Comparison of ENCODE assay signal across 15 cellular contexts in genomic region chr14:90536092-90536491, GRCh38.
DNase-seq lines count a peak whose midpoint lies in the region; ATAC-seq and TF ChIP-seq lines count a peak whose summit lies in the region.
"Had no signal": no experiment of that assay in that cellular context is flagged by ENCODE, and none has a peak within 500 bp of the region (broad histone marks: within the 10 kb centered on the region; RNA-seq: fewer than 3 reads in every experiment).

No MANE protein-coding gene starts in this region.

- H3K36me3 ChIP-seq in Caco-2 (ENCODE audit: control insufficient read depth, insufficient read depth, low read length) (no peaks in the 10 kb centered on the region), neural progenitor cell (no peaks in the 10 kb centered on the region)
- H3K36me3 ChIP-seq in naive thymus-derived CD4-positive, alpha-beta T cell (ENCODE audit: control insufficient read depth in 2 of 3, insufficient read depth in 3 of 3, low read length in 3 of 3) = no peaks in the 10 kb centered on the region
- H3K36me3 ChIP-seq: BE2C had no signal

- DNase-seq in Caco-2 (no peak), RWPE1 (ENCODE audit: low spot score) (no peak), fibroblast of villous mesenchyme (ENCODE audit: low read depth) (peak; percentile 20), neural progenitor cell (ENCODE audit: low spot score) (no peak), T-helper 17 cell (no peak)
- DNase-seq in activated CD8-positive, alpha-beta memory T cell treated with anti-CD3 and anti-CD28 coated beads for 24 hours = no peak
- DNase-seq in naive thymus-derived CD4-positive, alpha-beta T cell = no peak
- DNase-seq: BE2C; effector CD4-positive, alpha-beta T cell; GDM1; HFFc6; NCI-H146 had no signal

- peak overlapping the region; percentile 24 for H3K27ac Mint-ChIP-seq in Caco-2 (ENCODE audit: unreplicated experiment)
- peak overlapping the region; percentile 58 for H3K27ac Mint-ChIP-seq in neural progenitor cell
- no peak overlapping the region for H3K27ac Mint-ChIP-seq in T-helper 17 cell
- no peak overlapping the region for H3K27ac Mint-ChIP-seq in naive thymus-derived CD4-positive, alpha-beta T cell
- H3K27ac Mint-ChIP-seq: HFFc6 had no signal

- H3K9ac ChIP-seq in neural progenitor cell = no peak overlapping the region

- H3K4me2 ChIP-seq in neural progenitor cell = no peak overlapping the region

- H3K4me3 Mint-ChIP-seq in Caco-2 (ENCODE audit: unreplicated experiment) = no peak overlapping the region
- no peak overlapping the region for H3K4me3 Mint-ChIP-seq in neural progenitor cell
- no peak overlapping the region for H3K4me3 Mint-ChIP-seq in T-helper 17 cell
- H3K4me3 Mint-ChIP-seq in naive thymus-derived CD4-positive, alpha-beta T cell = no peak overlapping the region
- H3K4me3 Mint-ChIP-seq: HFFc6 had no signal

- intact Hi-C loops in Caco-2 (cut with micrococcal nuclease; ENCODE audit: unreplicated experiment) = no loop called here
- intact Hi-C loops in naive thymus-derived CD4-positive, alpha-beta T cell (cut with micrococcal nuclease) = no loop called here

- H3K4me1 Mint-ChIP-seq in Caco-2 (ENCODE audit: low read depth, unreplicated experiment) = no peaks in the 10 kb centered on the region
- peaks cover 26% of the 10 kb centered on the region for H3K4me1 Mint-ChIP-seq in neural progenitor cell
- peaks cover 18% of the 10 kb centered on the region for H3K4me1 Mint-ChIP-seq in T-helper 17 cell
- H3K4me1 Mint-ChIP-seq in naive thymus-derived CD4-positive, alpha-beta T cell = peaks cover 0 to 3% (median 0%) of the 10 kb centered on the region in 7 donors

- no peaks in the 10 kb centered on the region for H3K9me3 ChIP-seq in Caco-2
- no peaks in the 10 kb centered on the region for H3K9me3 ChIP-seq in neural progenitor cell (ENCODE audit: low read depth)
- H3K9me3 ChIP-seq in T-helper 17 cell (ENCODE audit: control insufficient read depth, low read length, poor library complexity, severe bottlenecking) = no peaks in the 10 kb centered on the region
- H3K9me3 ChIP-seq in naive thymus-derived CD4-positive, alpha-beta T cell (ENCODE audit: control insufficient read depth in 2 of 3, low read length in 3 of 3) = no peaks in the 10 kb centered on the region
- H3K9me3 ChIP-seq: BE2C had no signal

- POLR2A ChIA-PET in Caco-2 (lab: Charles Lee) (no interaction called here), RWPE1 (lab: Yijun Ruan, JAX; ENCODE audit: low non-redundant PET) (interaction anchor here (0.5 kb wide), 1 partner anchor 13 kb away, joined by 3 read pairs; no protein-coding TSS in a partner anchor)
- POLR2A ChIA-PET in naive thymus-derived CD4-positive, alpha-beta T cell (lab: Charles Lee) = no interaction called here

- no peaks in the 10 kb centered on the region for H3F3A ChIP-seq in neural progenitor cell (ENCODE audit: low read depth)

- H3K27me3 ChIP-seq in Caco-2 (replicated peaks; ENCODE audit: control insufficient read depth, insufficient read depth, low read length) (no peaks in the 10 kb centered on the region), neural progenitor cell (no peaks in the 10 kb centered on the region)
- no peaks in the 10 kb centered on the region for H3K27me3 ChIP-seq in naive thymus-derived CD4-positive, alpha-beta T cell (ENCODE audit: control insufficient read depth in 2 of 2, insufficient read depth in 2 of 2, low read length in 2 of 2)
- H3K27me3 ChIP-seq: BE2C had no signal

- BruUV-seq in Caco-2 (replicated peaks; lab: Mats Ljungman, UMichigan) = no TSS peak

- H3K9me3 Mint-ChIP-seq in Caco-2 (ENCODE audit: unreplicated experiment) = no peaks in the 10 kb centered on the region
- H3K9me3 Mint-ChIP-seq in neural progenitor cell = no peaks in the 10 kb centered on the region
- no peaks in the 10 kb centered on the region for H3K9me3 Mint-ChIP-seq in naive thymus-derived CD4-positive, alpha-beta T cell
- H3K9me3 Mint-ChIP-seq: HFFc6 had no signal

- H3K36me3 Mint-ChIP-seq in Caco-2 (ENCODE audit: insufficient read depth, unreplicated experiment) (peaks cover 6% of the 10 kb centered on the region), neural progenitor cell (peaks cover 9% of the 10 kb centered on the region), T-helper 17 cell (ENCODE audit: low read depth) (peaks cover 3% of the 10 kb centered on the region)
- no peaks in the 10 kb centered on the region for H3K36me3 Mint-ChIP-seq in naive thymus-derived CD4-positive, alpha-beta T cell

- no peak overlapping the region for H3K4me3 ChIP-seq in Caco-2 (ENCODE audit: low read depth, low read length)
- H3K4me3 ChIP-seq in fibroblast of villous mesenchyme (ENCODE audit: low read depth, low read length) = no peak overlapping the region
- no peak overlapping the region for H3K4me3 ChIP-seq in neural progenitor cell
- no peak overlapping the region for H3K4me3 ChIP-seq in naive thymus-derived CD4-positive, alpha-beta T cell (ENCODE audit: low read length)

- no peaks in the 10 kb centered on the region for H4K20me1 ChIP-seq in neural progenitor cell (ENCODE audit: low read depth)

- H3K4me1 ChIP-seq in Caco-2 (no peaks in the 10 kb centered on the region), neural progenitor cell (no peaks in the 10 kb centered on the region)
- H3K4me1 ChIP-seq in naive thymus-derived CD4-positive, alpha-beta T cell (ENCODE audit: control insufficient read depth in 2 of 2, insufficient read depth in 2 of 2, low read length in 2 of 2) = no peaks in the 10 kb centered on the region
- H3K4me1 ChIP-seq: BE2C had no signal

- H3K27me3 Mint-ChIP-seq in Caco-2 (ENCODE audit: insufficient read depth, unreplicated experiment) (no peaks in the 10 kb centered on the region), neural progenitor cell (ENCODE audit: insufficient read depth, low read depth) (peaks cover 6% of the 10 kb centered on the region), T-helper 17 cell (peaks cover 28% of the 10 kb centered on the region)
- no peaks in the 10 kb centered on the region for H3K27me3 Mint-ChIP-seq in naive thymus-derived CD4-positive, alpha-beta T cell

- H2AFZ ChIP-seq in neural progenitor cell (replicated peaks) = no peak overlapping the region

- H3K27ac ChIP-seq in RWPE1 = peak overlapping the region; percentile 9; the same call in 1 of the 2 replicates
- H3K27ac ChIP-seq in neural progenitor cell = no peak overlapping the region
- no peak overlapping the region for H3K27ac ChIP-seq in naive thymus-derived CD4-positive, alpha-beta T cell (ENCODE audit: low read depth, low read length)

- CTCF ChIA-PET in Caco-2 (lab: Charles Lee) = no interaction called here
- CTCF ChIA-PET in RWPE1 (lab: Yijun Ruan, JAX) = no interaction called here
- CTCF ChIA-PET in naive thymus-derived CD4-positive, alpha-beta T cell (lab: Charles Lee) = no interaction called here

- no peak for TF ChIP-seq CTCF in Caco-2 (IDR thresholded peaks at IDR 0.05; ENCODE audit: insufficient read depth in 1 of 2, low read depth in 1 of 2, low read length in 1 of 2, severe bottlenecking in 1 of 2, unreplicated experiment in 1 of 2)
- no peak for TF ChIP-seq CTCF in RWPE1 (conservative IDR thresholded peaks at IDR 0.05; ENCODE audit: low read depth)
- TF ChIP-seq CTCF in fibroblast of villous mesenchyme (IDR thresholded peaks at IDR 0.05; ENCODE audit: insufficient read depth, low read depth, low read length) = no peak
- TF ChIP-seq CTCF in neural progenitor cell (IDR thresholded peaks at IDR 0.05) = no peak

- ATAC-seq in HG03196 (IDR thresholded peaks at IDR 0.05; ENCODE audit: unreplicated experiment) = no peak
- no peak for ATAC-seq in T-helper 17 cell
- ATAC-seq in naive thymus-derived CD4-positive, alpha-beta T cell = no peak
- ATAC-seq: activated CD4-positive, CD25-positive, alpha-beta regulatory T cell treated with anti-CD3 and anti-CD28 coated beads, Interleukin-2, amount 50 U/mL, for 24 hours; left colon had no signal

- no peaks in the 10 kb centered on the region for H3K79me2 ChIP-seq in neural progenitor cell (ENCODE audit: low read depth)

Comparison
In these comparisons a context has a peak if more than half of its experiments do, and no peak if none do; other contexts are left out.
1. H3K27ac Mint-ChIP-seq: peak in Caco-2 (single experiment) and neural progenitor cell (single experiment); none in T-helper 17 cell (single experiment) and naive thymus-derived CD4-positive, alpha-beta T cell (0 of 9).